ENCODE assay signal across 8 cellular contexts in genomic region chr4:167622481-167623240, GRCh38.
A peak's percentile ranks its signal among the peaks of the same experiment; 100 is the strongest.
DNase-seq lines count a peak whose midpoint lies in the region; ATAC-seq and TF ChIP-seq lines count a peak whose summit lies in the region.

No MANE protein-coding gene starts in this region.

- no peak overlapping the region for H3K27ac Mint-ChIP-seq in activated naive CD4-positive, alpha-beta T cell treated with anti-CD3 and anti-CD28 coated beads, Interleukin-2, amount 50 U/mL, for 72 hours

- intact Hi-C loops in heart right ventricle (cut with DNase I), result loop anchor here in 1 of 10 donors (5.0 kb wide), 1 partner anchor 1455 kb away; no protein-coding TSS in a partner anchor
- intact Hi-C loops in uterus (cut with DNase I; ENCODE audit: low total_unique reads), result no loop called here

- DNase-seq in COLO829 (ENCODE audit: low spot score), result peak; percentile 59
- peak; percentile 11 for DNase-seq in NCI-H2196 (lab: John Stamatoyannopoulos, UW; ENCODE audit: unreplicated experiment)
- peak in 1 of 2 donors; percentile 53 for DNase-seq in activated naive CD4-positive, alpha-beta T cell treated with anti-CD3 and anti-CD28 coated beads, Interleukin-2, amount 50 U/mL, for 72 hours (ENCODE audit: low spot score in 2 of 2)
- DNase-seq in heart right ventricle, result peak in 1 of 2 donors; percentile 27
- DNase-seq in retinal pigment epithelial cell (ENCODE audit: low read depth), result peak; percentile 7
- no peak for DNase-seq in uterus

- H3K9me3 ChIP-seq in heart right ventricle (peaks cover 0 to 4% (median 0%) of the 10 kb centered on the region in 11 donors), uterus (no peaks in the 10 kb centered on the region)

- no peak for TF ChIP-seq POLR2A in uterus (IDR thresholded peaks at IDR 0.05)

- H3K27me3 ChIP-seq in heart right ventricle (no peaks in the 10 kb centered on the region), uterus (no peaks in the 10 kb centered on the region)

- WGBS in heart right ventricle, 2 donors, result 45% methylated on average over 10 of the region's 10 CpGs

- H3K27ac ChIP-seq in heart right ventricle (no peak overlapping the region), uterus (no peak overlapping the region)

- no peaks in the 10 kb centered on the region for H3K36me3 Mint-ChIP-seq in activated naive CD4-positive, alpha-beta T cell treated with anti-CD3 and anti-CD28 coated beads, Interleukin-2, amount 50 U/mL, for 72 hours

- TF ChIP-seq CTCF in heart right ventricle (IDR thresholded peaks at IDR 0.05), result peak in 8 of 9 donors; percentile 10 to 72 (median 63)
- peak; percentile 97 for TF ChIP-seq CTCF in retinal pigment epithelial cell (conservative IDR thresholded peaks at IDR 0.05; ENCODE audit: low read depth, low read length)
- TF ChIP-seq CTCF in uterus (IDR thresholded peaks at IDR 0.05), result peak in 1 of 4 experiments; percentile 42

- H3K4me1 ChIP-seq in heart right ventricle (no peaks in the 10 kb centered on the region), uterus (no peaks in the 10 kb centered on the region)

- ATAC-seq in GM18520 (IDR thresholded peaks at IDR 0.05; ENCODE audit: unreplicated experiment) (peak; percentile 96), HG02884 (IDR thresholded peaks at IDR 0.05; ENCODE audit: unreplicated experiment) (peak; percentile 99), heart right ventricle (peak in 1 of 8 donors; percentile 48)
- peak; percentile 20 to 73 for ATAC-seq in activated naive CD4-positive, alpha-beta T cell treated with anti-CD3 and anti-CD28 coated beads, Interleukin-2, amount 50 U/mL, for 72 hours

- H3K4me3 ChIP-seq in heart right ventricle (no peak overlapping the region), retinal pigment epithelial cell (ENCODE audit: low read length) (no peak overlapping the region), uterus (no peak overlapping the region)

- H3K36me3 ChIP-seq in heart right ventricle (no peaks in the 10 kb centered on the region), uterus (no peaks in the 10 kb centered on the region)

- H3K9me3 Mint-ChIP-seq in activated naive CD4-positive, alpha-beta T cell treated with anti-CD3 and anti-CD28 coated beads, Interleukin-2, amount 50 U/mL, for 72 hours, result peaks cover 0 to 10% of the 10 kb centered on the region in 2 donors

Comparison
In these comparisons a context has a peak if more than half of its experiments do, and no peak if none do; other contexts are left out.
1. DNase-seq: peak in COLO829 (single experiment), NCI-H2196 (single experiment) and retinal pigment epithelial cell (single experiment); none in uterus (0 of 2).